Comparison of ENCODE assay signal across 10 cellular contexts in the genomic region with DNA sequence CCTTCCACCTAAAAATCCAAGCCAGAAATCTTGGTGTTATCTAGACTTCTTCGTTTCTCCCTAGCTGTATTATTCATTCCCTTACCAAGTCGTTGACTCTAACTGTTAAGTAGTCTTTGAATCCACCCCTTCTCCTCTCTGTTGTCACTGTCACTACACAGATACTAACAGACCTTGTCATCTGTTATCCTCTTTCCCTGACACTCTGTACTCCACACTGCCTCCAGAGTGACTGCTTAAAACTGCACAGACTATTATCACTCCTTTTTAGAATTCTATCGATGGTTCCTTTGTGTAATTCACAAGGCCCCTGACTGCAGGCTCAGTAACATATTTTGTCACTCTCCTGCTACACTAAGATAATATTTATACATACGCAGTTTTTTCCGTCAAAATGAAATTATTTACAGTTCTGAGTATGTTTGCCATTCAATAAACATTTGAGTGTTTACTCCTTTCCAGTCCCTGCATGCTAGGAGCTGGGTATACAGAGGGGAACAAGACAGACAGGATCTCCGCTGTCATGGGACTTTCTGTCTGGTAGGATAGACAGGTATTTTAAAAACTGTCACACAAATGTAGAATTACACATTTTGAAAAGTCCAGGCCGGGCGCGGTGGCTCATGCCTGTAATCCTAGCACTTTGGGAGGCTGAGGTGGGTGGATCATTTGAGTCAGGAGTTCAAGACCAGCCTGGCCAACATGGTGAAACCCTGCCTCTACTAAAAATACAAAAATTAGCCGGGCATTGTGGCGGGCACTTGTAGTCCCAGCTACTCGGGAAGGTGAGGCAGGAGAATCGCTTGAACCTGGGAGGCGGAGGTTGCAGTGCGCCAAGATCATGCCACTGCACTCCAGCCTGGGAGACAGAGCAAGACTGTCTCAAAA. TPM values are rescaled to one million over a fixed set of nuclear protein-coding genes. Genes with fewer than 3 reads are reported as not detected.
DNase-seq lines count a peak whose midpoint lies in the region; ATAC-seq and TF ChIP-seq lines count a peak whose summit lies in the region.
"Had no signal": no experiment of that assay in that cellular context is flagged by ENCODE, and none has a peak within 500 bp of the region (broad histone marks: within the 10 kb centered on the region; RNA-seq: fewer than 3 reads in every experiment).

No MANE protein-coding gene starts in this region.

- H3K27me3 Mint-ChIP-seq in activated T-cell treated with anti-CD3 and anti-CD28 coated beads, Interleukin-2, amount 50 U/mL, for 4 hours (ENCODE audit: low read depth), result no peaks in the 10 kb centered on the region
- H3K27me3 Mint-ChIP-seq in activated naive CD8-positive, alpha-beta T cell treated with anti-CD3 and anti-CD28 coated beads, Interleukin-2, amount 50 U/mL, for 24 hours, result no peaks in the 10 kb centered on the region

- H3K9me2 ChIP-seq in Loucy (replicated peaks; ENCODE audit: low read depth, low read length), result no peaks in the 10 kb centered on the region

- no peaks in the 10 kb centered on the region for H3K9me3 Mint-ChIP-seq in activated T-cell treated with anti-CD3 and anti-CD28 coated beads, Interleukin-2, amount 50 U/mL, for 4 hours
- no peaks in the 10 kb centered on the region for H3K9me3 Mint-ChIP-seq in activated naive CD8-positive, alpha-beta T cell treated with anti-CD3 and anti-CD28 coated beads, Interleukin-2, amount 50 U/mL, for 24 hours

- WGBS in prostate gland, result 83% methylated on average over 15 of the region's 15 CpGs

- intact Hi-C loops in prostate gland (cut with DNase I), result no loop called here

- TF ChIP-seq CTCF in Loucy (conservative IDR thresholded peaks at IDR 0.05; ENCODE audit: low read length) (peak; percentile 57), prostate gland (IDR thresholded peaks at IDR 0.05) (no peak)

- no peaks in the 10 kb centered on the region for H3K9me3 ChIP-seq in Loucy (ENCODE audit: insufficient read depth, low read depth, low read length)
- no peaks in the 10 kb centered on the region for H3K9me3 ChIP-seq in prostate gland

- H4K20me1 ChIP-seq in Loucy (ENCODE audit: insufficient read depth, low read length, poor library complexity, severe bottlenecking), result peaks cover 29% of the 10 kb centered on the region

- H3K27ac Mint-ChIP-seq in activated naive CD8-positive, alpha-beta T cell treated with anti-CD3 and anti-CD28 coated beads, Interleukin-2, amount 50 U/mL, for 24 hours, result no peak overlapping the region

- H3K4me1 Mint-ChIP-seq in activated T-cell treated with anti-CD3 and anti-CD28 coated beads, Interleukin-2, amount 50 U/mL, for 4 hours (ENCODE audit: low read depth), result peaks cover 30% of the 10 kb centered on the region
- H3K4me1 Mint-ChIP-seq in activated naive CD8-positive, alpha-beta T cell treated with anti-CD3 and anti-CD28 coated beads, Interleukin-2, amount 50 U/mL, for 24 hours, result peaks cover 32% of the 10 kb centered on the region

- peaks cover 38% of the 10 kb centered on the region for H3K36me3 Mint-ChIP-seq in activated T-cell treated with anti-CD3 and anti-CD28 coated beads, Interleukin-2, amount 50 U/mL, for 4 hours (ENCODE audit: insufficient read depth)
- peaks cover 58% of the 10 kb centered on the region for H3K36me3 Mint-ChIP-seq in activated naive CD8-positive, alpha-beta T cell treated with anti-CD3 and anti-CD28 coated beads, Interleukin-2, amount 50 U/mL, for 24 hours (ENCODE audit: low read depth)

- H3K27me3 ChIP-seq in Loucy (ENCODE audit: insufficient read depth, low read length, poor library complexity, severe bottlenecking) (no peaks in the 10 kb centered on the region), prostate gland (replicated peaks; ENCODE audit: insufficient read depth) (no peaks in the 10 kb centered on the region)

- no peak overlapping the region for H3K9ac ChIP-seq in Loucy (ENCODE audit: low read depth, low read length, poor library complexity, severe bottlenecking)

- peaks cover 30% of the 10 kb centered on the region; the same call in 1 of the 2 replicates for H3K36me3 ChIP-seq in Loucy (ENCODE audit: insufficient read depth, low read length)
- H3K36me3 ChIP-seq in prostate gland, result peaks cover 0 to 3% of the 10 kb centered on the region in 2 donors

- H3K4me3 Mint-ChIP-seq in activated T-cell treated with anti-CD3 and anti-CD28 coated beads, Interleukin-2, amount 50 U/mL, for 4 hours, result peak overlapping the region; percentile 59
- H3K4me3 Mint-ChIP-seq in activated naive CD8-positive, alpha-beta T cell treated with anti-CD3 and anti-CD28 coated beads, Interleukin-2, amount 50 U/mL, for 24 hours, result peak overlapping the region; percentile 1

- peaks cover 32% of the 10 kb centered on the region for H3K79me2 ChIP-seq in Loucy (ENCODE audit: insufficient read depth, low read length)

- no peak overlapping the region for H3K4me2 ChIP-seq in Loucy (ENCODE audit: low read depth, low read length, poor library complexity, severe bottlenecking)

- no peak for TF ChIP-seq POLR2A in prostate gland (IDR thresholded peaks at IDR 0.05)

- no peak for DNase-seq in activated T-cell treated with anti-CD3 and anti-CD28 coated beads, Interleukin-2, amount 50 U/mL, for 4 hours
- DNase-seq in activated T-cell treated with anti-CD3 and anti-CD28 coated beads for 4 hours (no peak), prostate gland (ENCODE audit: low spot score) (peak; percentile 63), SKM-1 treated with dmso at 0.1 percent for 144 hours (lab: John Stamatoyannopoulos, UW; ENCODE audit: unreplicated experiment) (no peak)
- no peak for DNase-seq in activated naive CD8-positive, alpha-beta T cell treated with anti-CD3 and anti-CD28 coated beads, Interleukin-2, amount 50 U/mL, for 24 hours
- DNase-seq in activated CD4-positive, alpha-beta T cell treated with anti-CD3 and anti-CD28 coated beads for 1 hour, result no peak
- DNase-seq: DMS79 treated with DMSO at 0.1 percent for 48 hours had no signal

- H3K4me3 ChIP-seq in Loucy (ENCODE audit: low read length, poor library complexity, severe bottlenecking) (no peak overlapping the region), prostate gland (no peak overlapping the region)
- H3K4me3 ChIP-seq: lung had no signal

- H2AFZ ChIP-seq in Loucy (ENCODE audit: low read length), result no peak overlapping the region

- H3K4me1 ChIP-seq in Loucy (ENCODE audit: insufficient read depth, low read length, poor library complexity, severe bottlenecking) (peaks cover 19% of the 10 kb centered on the region), prostate gland (replicated peaks) (peaks cover 10% of the 10 kb centered on the region)

- no peak for ATAC-seq in activated T-cell treated with anti-CD3 and anti-CD28 coated beads, Interleukin-2, amount 50 U/mL, for 4 hours
- no peak for ATAC-seq in activated naive CD8-positive, alpha-beta T cell treated with anti-CD3 and anti-CD28 coated beads, Interleukin-2, amount 50 U/mL, for 24 hours
- no peak for ATAC-seq in GM21423 (IDR thresholded peaks at IDR 0.05; ENCODE audit: unreplicated experiment)

- H3F3A ChIP-seq in Loucy (ENCODE audit: low read depth), result no peaks in the 10 kb centered on the region

- peak overlapping the region; percentile 75 to 87 for H3K27ac ChIP-seq in prostate gland

RNA-seq across cellular contexts. Expression of a gene that starts 3.8 kb away (rescaled TPM):
- 100 to 1,000 TPM; 505 to 565 (median 534) TPM for total RNA-seq in activated T-cell treated with anti-CD3 and anti-CD28 coated beads, Interleukin-2, amount 50 U/mL, for 4 hours
- total RNA-seq in prostate gland, result 10 to 100 TPM; 67.2 to 90.0 TPM

RNA-seq across cellular contexts. Expression of a gene that starts 12.0 kb away (rescaled TPM):
- 10 to 100 TPM; 54.5 to 64.6 (median 57.7) TPM for total RNA-seq in activated T-cell treated with anti-CD3 and anti-CD28 coated beads, Interleukin-2, amount 50 U/mL, for 4 hours
- total RNA-seq in prostate gland, result 10 to 100 TPM in 1 of 2 donors, 1 to 10 TPM in 1; 3.5 to 13.6 TPM

RNA-seq across cellular contexts. Expression of a gene that starts 28.7 kb away (rescaled TPM):
- total RNA-seq in activated T-cell treated with anti-CD3 and anti-CD28 coated beads, Interleukin-2, amount 50 U/mL, for 4 hours, result 10 to 100 TPM in 2 of 3 donors, 1 to 10 TPM in 1; 9.2 to 12.2 (median 10.8) TPM
- total RNA-seq in prostate gland, result 10 to 100 TPM; 39.0 to 51.8 TPM

RNA-seq across cellular contexts. Expression of a gene that starts 31.0 kb away (rescaled TPM):
- total RNA-seq in activated T-cell treated with anti-CD3 and anti-CD28 coated beads, Interleukin-2, amount 50 U/mL, for 4 hours, result 10 to 100 TPM; 56.3 to 59.4 (median 57.5) TPM
- total RNA-seq in prostate gland, result 10 to 100 TPM; 54.5 to 92.1 TPM

RNA-seq across cellular contexts. Expression of a gene that starts 32.1 kb away (rescaled TPM):
- 1 to 10 TPM in 1 of 3 donors, under 1 TPM in 2; 0.46 to 1.7 (median 0.65) TPM for total RNA-seq in activated T-cell treated with anti-CD3 and anti-CD28 coated beads, Interleukin-2, amount 50 U/mL, for 4 hours
- 10 to 100 TPM in 1 of 2 donors, 1 to 10 TPM in 1; 1.7 to 11.5 TPM for total RNA-seq in prostate gland

Comparison
In these comparisons a context has a peak if more than half of its experiments do, and no peak if none do; other contexts are left out.
1. RNA of a gene that starts 3.8 kb away (total RNA-seq): 505 to 565 TPM in activated T-cell treated with anti-CD3 and anti-CD28 coated beads, Interleukin-2, amount 50 U/mL, for 4 hours; 67.2 to 90.0 TPM in prostate gland; every median in the first group is over 4 times any median in the second.